8 cellular contexts compared by ENCODE assay signal in genomic region chr1:234599617-234600417, GRCh38. TPM values are rescaled to one million over a fixed set of nuclear protein-coding genes. Genes with fewer than 3 reads are reported as not detected.
DNase-seq lines count a peak whose midpoint lies in the region; ATAC-seq, FAIRE-seq and TF ChIP-seq lines count a peak whose summit lies in the region.

No MANE protein-coding gene starts in this region.

- H3K4me1 ChIP-seq in ACC112 (ENCODE audit: control insufficient read depth, insufficient read depth, low read length, unreplicated experiment) (peaks cover 31% of the 10 kb centered on the region), breast epithelium (peaks cover 0 to 16% of the 10 kb centered on the region in 2 donors), small intestine (ENCODE audit: control insufficient read depth in 2 of 2, insufficient read depth in 1 of 2, low read depth in 1 of 2, low read length in 1 of 2) (peaks cover 4 to 10% of the 10 kb centered on the region in 2 donors)

- peak; percentile 91 for DNase-seq in NCI-H2171 (lab: John Stamatoyannopoulos, UW)
- DNase-seq in WERI-Rb-1: peak; percentile 99
- peak; percentile 76 to 80 for DNase-seq in breast epithelium (ENCODE audit: low spot score in 2 of 2)
- peak; percentile 85 for DNase-seq in iPS-NIHi7 (ENCODE audit: extremely low spot score)
- DNase-seq in small intestine: peak; percentile 88

- WGBS in small intestine, 3 donors: 0 to 1% (median 0%) methylated on average over 73 to 87 of the region's 87 CpGs

- no peak overlapping the region for H2AFZ ChIP-seq in ACC112 (ENCODE audit: low read length, unreplicated experiment)

- H3K27me3 ChIP-seq in ACC112 (ENCODE audit: insufficient read depth, low read length) (no peaks in the 10 kb centered on the region), WERI-Rb-1 (ENCODE audit: insufficient read depth, low read depth, severe bottlenecking) (no peaks in the 10 kb centered on the region), breast epithelium (no peaks in the 10 kb centered on the region), small intestine (ENCODE audit: control insufficient read depth in 2 of 2, insufficient read depth in 2 of 2, low read length in 2 of 2) (no peaks in the 10 kb centered on the region)

- peak overlapping the region; percentile 79 for H3K4me3 ChIP-seq in ACC112 (ENCODE audit: low read depth, low read length)
- peak overlapping the region; percentile 68 for H3K4me3 ChIP-seq in WERI-Rb-1 (ENCODE audit: low read depth, low read length)
- H3K4me3 ChIP-seq in breast epithelium: peak overlapping the region; percentile 49 to 82 (median 54)
- H3K4me3 ChIP-seq in small intestine (ENCODE audit: low read depth in 1 of 2, low read length in 2 of 2): peak overlapping the region; percentile 44 to 53

- no peak for FAIRE-seq in small intestine (lab: Jason Lieb, UNC)

- peak; percentile 41 for ATAC-seq in GM18861 (IDR thresholded peaks at IDR 0.05; ENCODE audit: unreplicated experiment)
- ATAC-seq in HG03060 (IDR thresholded peaks at IDR 0.05; ENCODE audit: low read depth, unreplicated experiment): peak; percentile 26

- TF ChIP-seq CTCF in WERI-Rb-1 (IDR thresholded peaks at IDR 0.05; ENCODE audit: low read depth, low read length) (peak; percentile 17; the same call in 1 of the 2 replicates), breast epithelium (IDR thresholded peaks at IDR 0.05) (no peak)

- H3K36me3 ChIP-seq in ACC112 (ENCODE audit: insufficient read depth, low read length) (peaks cover 8% of the 10 kb centered on the region), WERI-Rb-1 (peaks cover 28% of the 10 kb centered on the region), breast epithelium (no peaks in the 10 kb centered on the region), small intestine (ENCODE audit: control insufficient read depth in 2 of 2, insufficient read depth in 2 of 2, low read length in 2 of 2) (no peaks in the 10 kb centered on the region)

- peak overlapping the region; percentile 98 for H3K27ac ChIP-seq in ACC112 (ENCODE audit: low read depth, low read length)
- H3K27ac ChIP-seq in WERI-Rb-1: peak overlapping the region; percentile 82
- peak overlapping the region; percentile 98 to 99 for H3K27ac ChIP-seq in breast epithelium
- H3K27ac ChIP-seq in small intestine (ENCODE audit: low read depth in 1 of 2, low read length in 1 of 2): peak overlapping the region; percentile 99 to 100

- intact Hi-C loops in breast epithelium (cut with DNase I; ENCODE audit: low total_unique reads): loop anchor here (10.0 kb wide), 2 partner anchors 65 to 375 kb away; no protein-coding TSS in a partner anchor

- no peak for TF ChIP-seq POLR2A in breast epithelium (IDR thresholded peaks at IDR 0.05)

- H3K9me3 ChIP-seq in WERI-Rb-1 (ENCODE audit: severe bottlenecking) (no peaks in the 10 kb centered on the region), breast epithelium (no peaks in the 10 kb centered on the region), small intestine (ENCODE audit: control insufficient read depth, low read depth) (no peaks in the 10 kb centered on the region)

- H3K79me2 ChIP-seq in ACC112 (ENCODE audit: control insufficient read depth, insufficient read depth, low read length, unreplicated experiment): peaks cover 35% of the 10 kb centered on the region

RNA-seq across cellular contexts. Expression of gene IRF2BP2, which starts 10.2 kb away (rescaled TPM):
- 100 to 1,000 TPM in 1 of 3 donors, 10 to 100 TPM in 2; 60.3 to 108 (median 84.9) TPM for total RNA-seq in breast epithelium
- polyA plus RNA-seq in small intestine: 10 to 100 TPM; 42.4 to 80.6 (median 47.2) TPM

Comparison
In these comparisons a context has a peak if more than half of its experiments do, and no peak if none do; other contexts are left out.
1. Peak in every context shown above with its lines: DNase-seq, ATAC-seq, H3K4me3 ChIP-seq and H3K27ac ChIP-seq.